ENCODE assay signal across 14 cellular contexts in genomic region chr5:72539038-72539437, GRCh38. TPM values are rescaled to one million over a fixed set of nuclear protein-coding genes. Genes with fewer than 3 reads are reported as not detected.
DNase-seq lines count a peak whose midpoint lies in the region; ATAC-seq lines count a peak whose summit lies in the region.
"Had no signal": no experiment of that assay in that cellular context is flagged by ENCODE, and none has a peak within 500 bp of the region (broad histone marks: within the 10 kb centered on the region; RNA-seq: fewer than 3 reads in every experiment).

No MANE protein-coding gene starts in this region.

- peaks cover 10 to 16% of the 10 kb centered on the region in 2 donors for H3K27me3 Mint-ChIP-seq in T-cell

- H3K36me3 Mint-ChIP-seq in T-cell = no peaks in the 10 kb centered on the region
- H3K36me3 Mint-ChIP-seq: CD8-positive, alpha-beta T cell had no signal

- CTCF ChIA-PET in T-cell (lab: Charles Lee) = no interaction called here

- peaks cover 4 to 11% (median 8%) of the 10 kb centered on the region in 3 donors for H3K9me3 Mint-ChIP-seq in T-cell

- ATAC-seq in T-cell (replicated peaks in 1 of 4) (no peak), GM21619 (IDR thresholded peaks at IDR 0.05; ENCODE audit: unreplicated experiment) (no peak)
- ATAC-seq: CD8-positive, alpha-beta T cell; HepG2 had no signal

- no peak overlapping the region for H3K4me3 Mint-ChIP-seq in T-cell
- H3K4me3 Mint-ChIP-seq: CD8-positive, alpha-beta T cell had no signal

- DNase-seq in NCI-H748 (lab: John Stamatoyannopoulos, UW; ENCODE audit: unreplicated experiment) = peak; percentile 18
- no peak for DNase-seq in NCI-H748 treated with DMSO at 0.1 percent for 48 hours (lab: John Stamatoyannopoulos, UW)
- DNase-seq in DMS53 (lab: John Stamatoyannopoulos, UW) = peak; percentile 86
- peak; percentile 30 for DNase-seq in NCI-H82 treated with DMSO at 0.1 percent for 48 hours (lab: John Stamatoyannopoulos, UW; ENCODE audit: unreplicated experiment)
- DNase-seq in T-cell = no peak
- no peak for DNase-seq in RKO (ENCODE audit: low spot score)
- DNase-seq: BE2C; CD8-positive, alpha-beta T cell; DND-41; GDM1; HCEC 1CT had no signal

- POLR2A ChIA-PET in T-cell (lab: Charles Lee) = no interaction called here

- H3K27ac Mint-ChIP-seq in T-cell = no peak overlapping the region
- H3K27ac Mint-ChIP-seq: CD8-positive, alpha-beta T cell had no signal

- H3K4me1 Mint-ChIP-seq in T-cell = no peaks in the 10 kb centered on the region

RNA-seq across cellular contexts. Expression of gene ZNF366, which starts 31.8 kb away (rescaled TPM):
- under 1 TPM in 2 of 5 donors, not detected in 3; 0.13 to 0.14 TPM for total RNA-seq in T-cell
- total RNA-seq: CD8-positive, alpha-beta T cell; H4; HepG2 had no signal

Comparison
In these comparisons a context has a peak if more than half of its experiments do, and no peak if none do; other contexts are left out.
1. DNase-seq: peak in NCI-H748 (single experiment), DMS53 (single experiment) and NCI-H82 treated with DMSO at 0.1 percent for 48 hours (single experiment); none in NCI-H748 treated with DMSO at 0.1 percent for 48 hours (single experiment), T-cell (0 of 34) and RKO (single experiment).